ENCODE assay signal across 7 cellular contexts in genomic region chr17:19237139-19237388, GRCh38. TPM values are rescaled to one million over a fixed set of nuclear protein-coding genes. Genes with fewer than 3 reads are reported as not detected.
DNase-seq lines count a peak whose midpoint lies in the region; ATAC-seq, FAIRE-seq and TF ChIP-seq lines count a peak whose summit lies in the region.
"Not testable (repeated sequence)": the region's sequence is repeated elsewhere in the genome, so short reads cannot be mapped to it uniquely, and the experiment has no call there.

Gene EPN2 (plus strand): TSS chr17:19237366. CDS start chr17:19283120, 45,754 bp downstream.

- CTCF ChIA-PET in OCI-LY7 (lab: Charles Lee; ENCODE audit: unreplicated experiment); naive thymus-derived CD4-positive, alpha-beta T cell (lab: Charles Lee): not testable (repeated sequence)

- H3K27me3 ChIP-seq in left ventricle myocardium inferior (ENCODE audit: low read depth); naive thymus-derived CD4-positive, alpha-beta T cell (ENCODE audit: control insufficient read depth in 2 of 2, insufficient read depth in 2 of 2, low read length in 2 of 2): not testable (repeated sequence)

- peak within 1 kb of the TSS in 3 of 9 donors; percentile 23 to 43 (median 39) for H3K27ac Mint-ChIP-seq in naive thymus-derived CD4-positive, alpha-beta T cell

- H3K4me3 ChIP-seq in OCI-LY7 (ENCODE audit: low read depth, low read length, poor library complexity, severe bottlenecking) (peak within 1 kb of the TSS; percentile 81), left ventricle myocardium inferior (peak within 1 kb of the TSS; percentile 100)
- H3K4me3 ChIP-seq in naive thymus-derived CD4-positive, alpha-beta T cell (ENCODE audit: low read length), result peak within 1 kb of the TSS; percentile 63

- H3K4me3 Mint-ChIP-seq in naive thymus-derived CD4-positive, alpha-beta T cell, result peak within 1 kb of the TSS; percentile 76 to 88 (median 86)

- DNase-seq in GM12891 (ENCODE audit: insufficient read length, low spot score), result peak; percentile 48
- peak; percentile 64 for DNase-seq in OCI-LY7 (ENCODE audit: low spot score)
- DNase-seq in activated T-cell treated with anti-CD3 and anti-CD28 coated beads for 1 hour (ENCODE audit: low read depth), result peak; percentile 53
- peak; percentile 78 for DNase-seq in left ventricle myocardium inferior
- peak in 3 of 9 donors; percentile 29 to 71 (median 58) for DNase-seq in naive thymus-derived CD4-positive, alpha-beta T cell
- peak; percentile 65 for DNase-seq in stimulated activated CD4-positive, alpha-beta T cell treated with anti-CD3 and anti-CD28 coated beads, Interleukin-4, amount 100 ng/mL, for 1 hour

- not testable (repeated sequence) for H3K79me2 ChIP-seq in OCI-LY7 (ENCODE audit: insufficient read depth, low read depth, low read length)

- peak; percentile 80 for ATAC-seq in naive thymus-derived CD4-positive, alpha-beta T cell

- not testable (repeated sequence) for TF ChIP-seq POLR2A in GM12891 (IDR thresholded peaks at IDR 0.05; ENCODE audit: low read depth, low read length)

- H3K9me3 Mint-ChIP-seq in naive thymus-derived CD4-positive, alpha-beta T cell, result not testable (repeated sequence)

- not testable (repeated sequence) for H3K4me1 ChIP-seq in OCI-LY7 (ENCODE audit: insufficient read depth, low read length, poor library complexity, severe bottlenecking); naive thymus-derived CD4-positive, alpha-beta T cell (ENCODE audit: control insufficient read depth in 2 of 2, insufficient read depth in 2 of 2, low read length in 2 of 2)
- H3K4me1 ChIP-seq in left ventricle myocardium inferior, result peaks cover 46% of the 10 kb centered on the region

- intact Hi-C loops in OCI-LY7 (cut with micrococcal nuclease; ENCODE audit: unreplicated experiment); left ventricle myocardium inferior (cut with micrococcal nuclease); naive thymus-derived CD4-positive, alpha-beta T cell (cut with micrococcal nuclease): not testable (repeated sequence)

- H3K36me3 ChIP-seq in OCI-LY7 (ENCODE audit: insufficient read depth, low read length); left ventricle myocardium inferior; naive thymus-derived CD4-positive, alpha-beta T cell (ENCODE audit: control insufficient read depth in 2 of 3, insufficient read depth in 3 of 3, low read length in 3 of 3): not testable (repeated sequence)

- H3K4me1 Mint-ChIP-seq in naive thymus-derived CD4-positive, alpha-beta T cell, result not testable (repeated sequence)

- not testable (repeated sequence) for H3K36me3 Mint-ChIP-seq in naive thymus-derived CD4-positive, alpha-beta T cell

- H3K27me3 Mint-ChIP-seq in naive thymus-derived CD4-positive, alpha-beta T cell, result peaks cover 0 to 21% (median 0%) of the 10 kb centered on the region in 5 donors

- peak within 1 kb of the TSS; percentile 52 for H2AFZ ChIP-seq in OCI-LY7 (ENCODE audit: low read length)

- H3K27ac ChIP-seq in OCI-LY7 (ENCODE audit: low read depth, low read length, poor library complexity, severe bottlenecking), result not testable (repeated sequence)
- H3K27ac ChIP-seq in cingulate gyrus (ENCODE audit: low read depth, low read length), result peak within 1 kb of the TSS; percentile 92
- H3K27ac ChIP-seq in left ventricle myocardium inferior (replicated peaks), result peak within 1 kb of the TSS; percentile 97
- peak within 1 kb of the TSS; percentile 60 for H3K27ac ChIP-seq in naive thymus-derived CD4-positive, alpha-beta T cell (ENCODE audit: low read depth, low read length)

- not testable (repeated sequence) for H3K9me3 ChIP-seq in OCI-LY7 (ENCODE audit: low read length); left ventricle myocardium inferior (replicated peaks); naive thymus-derived CD4-positive, alpha-beta T cell (ENCODE audit: control insufficient read depth in 2 of 3, low read length in 3 of 3)

- not testable (repeated sequence) for TF ChIP-seq CTCF in OCI-LY7 (conservative IDR thresholded peaks at IDR 0.05; ENCODE audit: low read length); left ventricle myocardium inferior (IDR thresholded peaks at IDR 0.05; ENCODE audit: borderline replicate concordance)

- not testable (repeated sequence) for FAIRE-seq in GM12891 (lab: Jason Lieb, UNC)

- not testable (repeated sequence) for BruUV-seq in OCI-LY7 (replicated peaks; lab: Mats Ljungman, UMichigan)

- POLR2A ChIA-PET in OCI-LY7 (lab: Charles Lee), result not testable (repeated sequence)
- POLR2A ChIA-PET in naive thymus-derived CD4-positive, alpha-beta T cell (lab: Charles Lee), result interaction anchor here (0.9 kb wide), 1 partner anchor 190 kb away, joined by 3 read pairs; no protein-coding TSS in a partner anchor

- H3K9me2 ChIP-seq in OCI-LY7 (ENCODE audit: insufficient read depth, low read length), result not testable (repeated sequence)

- H3K4me2 ChIP-seq in OCI-LY7 (ENCODE audit: low read length), result peak within 1 kb of the TSS; percentile 78

- H4K20me1 ChIP-seq in OCI-LY7 (ENCODE audit: insufficient read depth, low read length), result not testable (repeated sequence)

RNA-seq across cellular contexts. Expression of gene EPN2, which starts in this region (rescaled TPM):
- polyA plus RNA-seq in GM12891 (2012; ENCODE audit: low read depth, missing spikeins), result 5.9 TPM
- total RNA-seq in OCI-LY7 (2014; rRNA removed; shearing (Covaris generic)), result 20.1 and 28.8 TPM in 2 replicates
- total RNA-seq in OCI-LY7 (2022), result 20.4 and 25.0 TPM in 2 replicates
- 71.7 TPM for total RNA-seq in left ventricle myocardium inferior
- 1 to 10 TPM; 5.3 to 7.2 (median 6.4) TPM for total RNA-seq in naive thymus-derived CD4-positive, alpha-beta T cell
- 10 to 100 TPM in 1 of 2 donors, 1 to 10 TPM in 1; 3.9 to 11.5 TPM for polyA plus RNA-seq in naive thymus-derived CD4-positive, alpha-beta T cell
